ENCODE assay signal across 13 cellular contexts in genomic region chr3:123620338-123620737, GRCh38. TPM values are rescaled to one million over a fixed set of nuclear protein-coding genes. Genes with fewer than 3 reads are reported as not detected.
DNase-seq lines count a peak whose midpoint lies in the region; ATAC-seq lines count a peak whose summit lies in the region.
"Had no signal": no experiment of that assay in that cellular context is flagged by ENCODE, and none has a peak within 500 bp of the region (broad histone marks: within the 10 kb centered on the region; RNA-seq: fewer than 3 reads in every experiment).

No MANE protein-coding gene starts in this region.

- DNase-seq in RPMI7951 (ENCODE audit: low read depth) (peak; percentile 34), epithelial cell of prostate (ENCODE audit: low read depth, low spot score) (peak; percentile 33), medulla oblongata (ENCODE audit: extremely low spot score) (peak; percentile 88), substantia nigra (lab: John Stamatoyannopoulos, UW) (peak in 31 of 49 donors; percentile 18 to 70 (median 44)), MG63 (no peak), NCI-H2107 (lab: John Stamatoyannopoulos, UW) (no peak)
- no peak for DNase-seq in stimulated activated CD4-positive, alpha-beta T cell treated with anti-CD3 and anti-CD28 coated beads, Interleukin-4, amount 100 ng/mL, for 24 hours
- DNase-seq: activated CD8-positive, alpha-beta T cell treated with anti-CD3 and anti-CD28 coated beads, Interleukin-2, amount 10 ng/mL, durations not matched to agents 7 days and 5 days; CD8-positive, alpha-beta T cell; H7; NCI-H1694 treated with DMSO at 0.1 percent for 48 hours; T-helper 2 cell had no signal

- H3K4me3 ChIP-seq in MG63, result no peak overlapping the region

- H3K27me3 ChIP-seq in MG63, result no peaks in the 10 kb centered on the region

- no peaks in the 10 kb centered on the region for H3K9me3 ChIP-seq in MG63

- H3K36me3 ChIP-seq in MG63, result no peaks in the 10 kb centered on the region; the same call in 1 of the 2 replicates

- no peak for ATAC-seq in HG02885 (IDR thresholded peaks at IDR 0.05; ENCODE audit: poor library complexity, unreplicated experiment)
- ATAC-seq: activated CD8-positive, alpha-beta T cell treated with anti-CD3 and anti-CD28 coated beads, Interleukin-2, amount 10 ng/mL, durations not matched to agents 7 days and 5 days; CD8-positive, alpha-beta T cell had no signal

- peak overlapping the region; percentile 61 for H3K27ac ChIP-seq in epithelial cell of prostate
- H3K27ac ChIP-seq in substantia nigra (ENCODE audit: low read depth, low read length, poor library complexity, severe bottlenecking), result peak overlapping the region; percentile 96

RNA-seq across cellular contexts. Expression of gene HACD2, which starts 35.5 kb away (rescaled TPM):
- total RNA-seq in RPMI7951 (2014; rRNA removed; shearing (Covaris generic)), result 34.0 and 36.6 TPM in 2 replicates
- 17.1 and 26.8 TPM in 2 replicates for total RNA-seq in MG63 (2014; rRNA removed; shearing (Covaris generic); ENCODE audit: low replicate concordance)

Comparison
In these comparisons a context has a peak if more than half of its experiments do, and no peak if none do; other contexts are left out.
1. DNase-seq: peak in RPMI7951 (single experiment), epithelial cell of prostate (single experiment), medulla oblongata (single experiment) and substantia nigra (31 of 49); none in MG63 (single experiment), NCI-H2107 (single experiment) and stimulated activated CD4-positive, alpha-beta T cell treated with anti-CD3 and anti-CD28 coated beads, Interleukin-4, amount 100 ng/mL, for 24 hours (single experiment).